ENCODE assay signal across 8 cellular contexts in genomic region chr19:10388957-10389356, GRCh38. TPM values are rescaled to one million over a fixed set of nuclear protein-coding genes. Genes with fewer than 3 reads are reported as not detected.
DNase-seq lines count a peak whose midpoint lies in the region; ATAC-seq and TF ChIP-seq lines count a peak whose summit lies in the region.

No MANE protein-coding gene starts in this region.

- ATAC-seq in RWPE2 (ENCODE audit: low read depth) (peak; percentile 69), omental fat pad (ENCODE audit: low FRiP score) (peak; percentile 51), GM21367 (IDR thresholded peaks at IDR 0.05; ENCODE audit: unreplicated experiment) (no peak)

- no peaks in the 10 kb centered on the region for H3K9me2 ChIP-seq in Loucy (replicated peaks; ENCODE audit: low read depth, low read length)

- H3K4me3 ChIP-seq in Loucy (ENCODE audit: low read length, poor library complexity, severe bottlenecking): no peak overlapping the region
- no peak overlapping the region for H3K4me3 ChIP-seq in RWPE2 (ENCODE audit: severe bottlenecking)
- H3K4me3 ChIP-seq in foreskin fibroblast (ENCODE audit: low read depth in 1 of 2, low read length in 2 of 2): no peak overlapping the region
- no peak overlapping the region for H3K4me3 ChIP-seq in thyroid gland (replicated peaks in 1 of 3)

- TF ChIP-seq POLR2A in thyroid gland (IDR thresholded peaks at IDR 0.05): no peak

- H2AFZ ChIP-seq in Loucy (ENCODE audit: low read length): no peak overlapping the region

- TF ChIP-seq CTCF in Loucy (conservative IDR thresholded peaks at IDR 0.05; ENCODE audit: low read length): peak; percentile 99
- TF ChIP-seq CTCF in RWPE2 (IDR thresholded peaks at IDR 0.05; ENCODE audit: poor library complexity, severe bottlenecking): peak; percentile 91
- TF ChIP-seq CTCF in foreskin fibroblast (IDR thresholded peaks at IDR 0.05; ENCODE audit: low read depth, low read length): peak; percentile 94
- peak in 2 of 3 donors; percentile 65 to 83 for TF ChIP-seq CTCF in omental fat pad (IDR thresholded peaks at IDR 0.05)
- TF ChIP-seq CTCF in thyroid gland (IDR thresholded peaks at IDR 0.05): peak; percentile 80 to 96 (median 90)

- DNase-seq in DMS53 treated with DMSO at 0.1 percent for 48 hours (lab: John Stamatoyannopoulos, UW; ENCODE audit: unreplicated experiment) (peak; percentile 51), RWPE2 (ENCODE audit: low spot score) (no peak), foreskin fibroblast (peak; percentile 43 to 85), omental fat pad (ENCODE audit: low spot score) (peak; percentile 100), thyroid gland (peak; percentile 89 to 93)
- DNase-seq in activated T-helper 1 cell treated with anti-CD3 and anti-CD28 coated beads, Interleukin-2, amount 50 U/mL, for 16 hours (ENCODE audit: low read depth in 1 of 2, low spot score in 1 of 2): peak; percentile 71 to 80

- H3K27ac ChIP-seq in RWPE2 (ENCODE audit: poor library complexity, severe bottlenecking) (no peak overlapping the region), thyroid gland (no peak overlapping the region)

- H3K27me3 ChIP-seq in Loucy (ENCODE audit: insufficient read depth, low read length, poor library complexity, severe bottlenecking) (no peaks in the 10 kb centered on the region), RWPE2 (ENCODE audit: insufficient read depth, poor library complexity, severe bottlenecking) (no peaks in the 10 kb centered on the region), thyroid gland (no peaks in the 10 kb centered on the region)

- H3F3A ChIP-seq in Loucy (ENCODE audit: low read depth): no peaks in the 10 kb centered on the region

- H3K79me2 ChIP-seq in Loucy (ENCODE audit: insufficient read depth, low read length): no peaks in the 10 kb centered on the region

- WGBS in thyroid gland, 2 donors: 0% methylated on average over 3 of the region's 3 CpGs

- H4K20me1 ChIP-seq in Loucy (ENCODE audit: insufficient read depth, low read length, poor library complexity, severe bottlenecking): no peaks in the 10 kb centered on the region

- H3K9me3 ChIP-seq in Loucy (ENCODE audit: insufficient read depth, low read depth, low read length): no peaks in the 10 kb centered on the region
- no peaks in the 10 kb centered on the region for H3K9me3 ChIP-seq in RWPE2 (ENCODE audit: severe bottlenecking)
- H3K9me3 ChIP-seq in thyroid gland: no peaks in the 10 kb centered on the region

- no peak overlapping the region for H3K9ac ChIP-seq in Loucy (ENCODE audit: low read depth, low read length, poor library complexity, severe bottlenecking)

- no peak overlapping the region for H3K4me2 ChIP-seq in Loucy (ENCODE audit: low read depth, low read length, poor library complexity, severe bottlenecking)

- no peaks in the 10 kb centered on the region for H3K4me1 ChIP-seq in Loucy (ENCODE audit: insufficient read depth, low read length, poor library complexity, severe bottlenecking)
- no peaks in the 10 kb centered on the region for H3K4me1 ChIP-seq in RWPE2 (ENCODE audit: insufficient read depth, poor library complexity, severe bottlenecking)
- H3K4me1 ChIP-seq in thyroid gland: peaks cover 4 to 5% of the 10 kb centered on the region in 2 donors

- H3K36me3 ChIP-seq in Loucy (ENCODE audit: insufficient read depth, low read length): peaks cover 28% of the 10 kb centered on the region; the same call in 1 of the 2 replicates
- peaks cover 31% of the 10 kb centered on the region for H3K36me3 ChIP-seq in RWPE2 (ENCODE audit: low read depth)
- H3K36me3 ChIP-seq in thyroid gland: peaks cover 25 to 26% of the 10 kb centered on the region in 2 donors

- intact Hi-C loops in thyroid gland (cut with DNase I): loop anchor here (2.0 to 10.0 kb wide), 2 partner anchors 120 to 284 kb away; partner anchors contain the start of genes ANGPTL6 and PPAN

RNA-seq across cellular contexts. Expression of gene TYK2, which starts 8.6 kb away (rescaled TPM):
- total RNA-seq in omental fat pad (100 to 1,000 TPM in 1 of 4 donors, 10 to 100 TPM in 3; 60.2 to 137 (median 76.9) TPM), thyroid gland (100 to 1,000 TPM in 1 of 4 donors, 10 to 100 TPM in 3; 59.1 to 127 (median 70.3) TPM)

RNA-seq across cellular contexts. Expression of gene CDC37, which starts 14.4 kb away (rescaled TPM):
- total RNA-seq in omental fat pad (100 to 1,000 TPM; 146 to 308 (median 195) TPM), thyroid gland (100 to 1,000 TPM in 3 of 4 donors, 10 to 100 TPM in 1; 99.7 to 154 (median 125) TPM)

RNA-seq across cellular contexts. Expression of gene PDE4A, which starts 31.4 kb away (rescaled TPM):
- total RNA-seq in omental fat pad (10 to 100 TPM in 3 of 4 donors, 1 to 10 TPM in 1; 9.8 to 30.3 (median 16.2) TPM), thyroid gland (10 to 100 TPM; 16.1 to 21.0 (median 18.4) TPM)

RNA-seq across cellular contexts. Expression of gene ICAM3, which starts 49.5 kb away (rescaled TPM):
- total RNA-seq in omental fat pad (10 to 100 TPM in 1 of 4 donors, 1 to 10 TPM in 3; 7.7 to 41.1 (median 9.4) TPM), thyroid gland (1 to 10 TPM; 5.5 to 8.5 (median 5.8) TPM)

RNA-seq across cellular contexts. Expression of gene RAVER1, which starts 55.6 kb away (rescaled TPM):
- total RNA-seq in omental fat pad (10 to 100 TPM; 12.4 to 23.9 (median 15.8) TPM), thyroid gland (10 to 100 TPM; 18.3 to 52.0 (median 39.1) TPM)
